In the genomic region with DNA sequence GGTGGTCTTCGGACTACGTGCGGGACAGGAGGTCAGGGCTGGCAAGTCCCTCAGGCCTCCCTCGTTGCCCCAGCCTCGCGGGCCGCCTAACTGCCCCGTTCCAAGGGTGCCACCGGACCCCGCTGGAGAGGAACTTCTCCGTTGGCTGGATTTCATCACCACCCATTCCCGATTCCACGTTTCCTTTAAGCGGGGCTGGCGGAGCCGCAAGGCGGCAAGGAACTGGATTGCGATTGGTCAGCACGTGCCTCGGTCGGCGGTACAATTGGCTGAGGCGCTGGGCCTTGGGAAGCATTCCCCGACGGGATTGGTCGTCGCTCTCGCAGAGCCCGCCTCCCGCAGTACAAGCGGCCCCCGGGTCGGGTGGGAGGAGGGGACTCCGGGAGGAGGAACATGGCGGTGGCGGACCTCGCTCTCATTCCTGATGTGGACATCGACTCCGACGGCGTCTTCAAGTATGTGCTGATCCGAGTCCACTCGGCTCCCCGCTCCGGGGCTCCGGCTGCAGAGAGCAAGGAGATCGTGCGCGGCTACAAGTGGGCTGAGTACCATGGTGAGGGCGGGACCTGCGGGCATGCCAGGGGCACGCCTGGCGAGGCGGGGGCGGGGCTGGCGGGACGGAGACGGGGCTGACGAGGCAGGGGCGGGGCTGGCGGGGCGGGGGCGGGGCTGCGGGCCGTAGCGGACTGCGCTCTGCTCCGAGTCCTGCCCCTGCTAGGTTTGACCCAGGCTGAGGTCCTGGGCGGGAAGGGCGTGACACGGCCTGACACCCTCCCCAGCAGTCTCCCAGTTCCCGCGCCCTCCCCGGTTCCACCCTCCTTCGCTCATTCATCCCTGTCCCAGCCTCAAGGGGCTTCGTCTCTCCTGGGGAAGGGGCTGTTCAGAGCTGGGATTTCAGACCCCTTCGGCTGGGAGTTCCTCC, we compare ENCODE assay signal across 1 cellular context.
A peak's percentile ranks its signal among the peaks of the same experiment; 100 is the strongest.
TF ChIP-seq lines count a peak whose summit lies in the region.

A gene (plus strand): TSS at position 372 of the 922 bp plus-strand sequence. CDS start 22 bp downstream, at position 394.

TF ChIP-seq in K562, 482 proteins besides CTCF, POLR2A, EP300 and RAD21 (continued from another document and continues in another):
- TF ChIP-seq, protein P1, sequence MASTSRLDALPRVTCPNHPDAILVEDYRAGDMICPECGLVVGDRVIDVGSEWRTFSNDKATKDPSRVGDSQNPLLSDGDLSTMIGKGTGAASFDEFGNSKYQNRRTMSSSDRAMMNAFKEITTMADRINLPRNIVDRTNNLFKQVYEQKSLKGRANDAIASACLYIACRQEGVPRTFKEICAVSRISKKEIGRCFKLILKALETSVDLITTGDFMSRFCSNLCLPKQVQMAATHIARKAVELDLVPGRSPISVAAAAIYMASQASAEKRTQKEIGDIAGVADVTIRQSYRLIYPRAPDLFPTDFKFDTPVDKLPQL (IDR thresholded peaks at IDR 0.05; ENCODE audit: extremely low read depth, insufficient read length): no peak
- TF ChIP-seq TAL1 (IDR thresholded peaks at IDR 0.05) (no peak), NFYB (IDR thresholded peaks at IDR 0.05; ENCODE audit: extremely low read depth, insufficient read length) (peak; percentile 90), PHF20 (IDR thresholded peaks at IDR 0.05; ENCODE audit: partially characterized antibody) (no peak), ZNF175 (CRISPR knock-in tag; IDR thresholded peaks at IDR 0.05; ENCODE audit: low read depth) (no peak), TSC22D4 (tag; IDR thresholded peaks at IDR 0.05) (no peak), ELF4 (CRISPR knock-in tag; IDR thresholded peaks at IDR 0.05) (peak; percentile 79), ELF2 (CRISPR knock-in tag; IDR thresholded peaks at IDR 0.05) (peak; percentile 65; the same call in 1 of the 2 replicates), SMC3 (conservative IDR thresholded peaks at IDR 0.05; ENCODE audit: insufficient read depth, low read depth, low read length) (no peak), SMAD2 (IDR thresholded peaks at IDR 0.05; ENCODE audit: low read depth, low read length) (no peak), SMARCB1 (IDR thresholded peaks at IDR 0.05; ENCODE audit: insufficient read length, low read depth) (no peak), JUNB (CRISPR knock-in tag; conservative IDR thresholded peaks at IDR 0.05) (no peak), ZNF165 (CRISPR knock-in tag; IDR thresholded peaks at IDR 0.05; ENCODE audit: borderline replicate concordance) (no peak), HDAC6 (IDR thresholded peaks at IDR 0.05; ENCODE audit: low read depth, low read length) (no peak), NR2C1 (IDR thresholded peaks at IDR 0.05) (no peak), NR2C1 (tag; IDR thresholded peaks at IDR 0.05) (no peak), CBX3 (IDR thresholded peaks at IDR 0.05; ENCODE audit: borderline replicate concordance in 1 of 2, low read length in 2 of 2) (no peak), TCF3 (CRISPR knock-in tag; IDR thresholded peaks at IDR 0.05) (no peak), ZNF253 (CRISPR knock-in tag; conservative IDR thresholded peaks at IDR 0.05) (no peak), NUFIP1 (IDR thresholded peaks at IDR 0.05; ENCODE audit: partially characterized antibody) (no peak), FOXP1 (CRISPR knock-in tag; IDR thresholded peaks at IDR 0.05) (no peak; the same call in 1 of the 2 replicates), FOXA1 (IDR thresholded peaks at IDR 0.05; ENCODE audit: borderline replicate concordance) (no peak), ZNF77 (CRISPR knock-in tag; IDR thresholded peaks at IDR 0.05) (no peak), STAT5A (IDR thresholded peaks at IDR 0.05; ENCODE audit: borderline replicate concordance, low read length) (no peak)
- TF ChIP-seq, protein P2, sequence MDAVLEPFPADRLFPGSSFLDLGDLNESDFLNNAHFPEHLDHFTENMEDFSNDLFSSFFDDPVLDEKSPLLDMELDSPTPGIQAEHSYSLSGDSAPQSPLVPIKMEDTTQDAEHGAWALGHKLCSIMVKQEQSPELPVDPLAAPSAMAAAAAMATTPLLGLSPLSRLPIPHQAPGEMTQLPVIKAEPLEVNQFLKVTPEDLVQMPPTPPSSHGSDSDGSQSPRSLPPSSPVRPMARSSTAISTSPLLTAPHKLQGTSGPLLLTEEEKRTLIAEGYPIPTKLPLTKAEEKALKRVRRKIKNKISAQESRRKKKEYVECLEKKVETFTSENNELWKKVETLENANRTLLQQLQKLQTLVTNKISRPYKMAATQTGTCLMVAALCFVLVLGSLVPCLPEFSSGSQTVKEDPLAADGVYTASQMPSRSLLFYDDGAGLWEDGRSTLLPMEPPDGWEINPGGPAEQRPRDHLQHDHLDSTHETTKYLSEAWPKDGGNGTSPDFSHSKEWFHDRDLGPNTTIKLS (IDR thresholded peaks at IDR 0.05; ENCODE audit: borderline replicate concordance, low read depth): peak; percentile 90
- TF ChIP-seq, protein P3, sequence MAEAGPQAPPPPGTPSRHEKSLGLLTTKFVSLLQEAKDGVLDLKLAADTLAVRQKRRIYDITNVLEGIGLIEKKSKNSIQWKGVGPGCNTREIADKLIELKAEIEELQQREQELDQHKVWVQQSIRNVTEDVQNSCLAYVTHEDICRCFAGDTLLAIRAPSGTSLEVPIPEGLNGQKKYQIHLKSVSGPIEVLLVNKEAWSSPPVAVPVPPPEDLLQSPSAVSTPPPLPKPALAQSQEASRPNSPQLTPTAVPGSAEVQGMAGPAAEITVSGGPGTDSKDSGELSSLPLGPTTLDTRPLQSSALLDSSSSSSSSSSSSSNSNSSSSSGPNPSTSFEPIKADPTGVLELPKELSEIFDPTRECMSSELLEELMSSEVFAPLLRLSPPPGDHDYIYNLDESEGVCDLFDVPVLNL (CRISPR knock-in tag; IDR thresholded peaks at IDR 0.05; ENCODE audit: low read depth): 0 out of 2 replicates have a peak, but pooled peaks have one; percentile 32
- TF ChIP-seq, protein P4, sequence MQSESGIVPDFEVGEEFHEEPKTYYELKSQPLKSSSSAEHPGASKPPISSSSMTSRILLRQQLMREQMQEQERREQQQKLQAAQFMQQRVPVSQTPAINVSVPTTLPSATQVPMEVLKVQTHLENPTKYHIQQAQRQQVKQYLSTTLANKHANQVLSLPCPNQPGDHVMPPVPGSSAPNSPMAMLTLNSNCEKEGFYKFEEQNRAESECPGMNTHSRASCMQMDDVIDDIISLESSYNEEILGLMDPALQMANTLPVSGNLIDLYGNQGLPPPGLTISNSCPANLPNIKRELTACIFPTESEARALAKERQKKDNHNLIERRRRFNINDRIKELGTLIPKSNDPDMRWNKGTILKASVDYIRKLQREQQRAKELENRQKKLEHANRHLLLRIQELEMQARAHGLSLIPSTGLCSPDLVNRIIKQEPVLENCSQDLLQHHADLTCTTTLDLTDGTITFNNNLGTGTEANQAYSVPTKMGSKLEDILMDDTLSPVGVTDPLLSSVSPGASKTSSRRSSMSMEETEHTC (IDR thresholded peaks at IDR 0.05): no peak
- TF ChIP-seq, protein P5, sequence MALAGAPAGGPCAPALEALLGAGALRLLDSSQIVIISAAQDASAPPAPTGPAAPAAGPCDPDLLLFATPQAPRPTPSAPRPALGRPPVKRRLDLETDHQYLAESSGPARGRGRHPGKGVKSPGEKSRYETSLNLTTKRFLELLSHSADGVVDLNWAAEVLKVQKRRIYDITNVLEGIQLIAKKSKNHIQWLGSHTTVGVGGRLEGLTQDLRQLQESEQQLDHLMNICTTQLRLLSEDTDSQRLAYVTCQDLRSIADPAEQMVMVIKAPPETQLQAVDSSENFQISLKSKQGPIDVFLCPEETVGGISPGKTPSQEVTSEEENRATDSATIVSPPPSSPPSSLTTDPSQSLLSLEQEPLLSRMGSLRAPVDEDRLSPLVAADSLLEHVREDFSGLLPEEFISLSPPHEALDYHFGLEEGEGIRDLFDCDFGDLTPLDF (CRISPR knock-in tag; IDR thresholded peaks at IDR 0.05): no peak
- TF ChIP-seq, protein P6, sequence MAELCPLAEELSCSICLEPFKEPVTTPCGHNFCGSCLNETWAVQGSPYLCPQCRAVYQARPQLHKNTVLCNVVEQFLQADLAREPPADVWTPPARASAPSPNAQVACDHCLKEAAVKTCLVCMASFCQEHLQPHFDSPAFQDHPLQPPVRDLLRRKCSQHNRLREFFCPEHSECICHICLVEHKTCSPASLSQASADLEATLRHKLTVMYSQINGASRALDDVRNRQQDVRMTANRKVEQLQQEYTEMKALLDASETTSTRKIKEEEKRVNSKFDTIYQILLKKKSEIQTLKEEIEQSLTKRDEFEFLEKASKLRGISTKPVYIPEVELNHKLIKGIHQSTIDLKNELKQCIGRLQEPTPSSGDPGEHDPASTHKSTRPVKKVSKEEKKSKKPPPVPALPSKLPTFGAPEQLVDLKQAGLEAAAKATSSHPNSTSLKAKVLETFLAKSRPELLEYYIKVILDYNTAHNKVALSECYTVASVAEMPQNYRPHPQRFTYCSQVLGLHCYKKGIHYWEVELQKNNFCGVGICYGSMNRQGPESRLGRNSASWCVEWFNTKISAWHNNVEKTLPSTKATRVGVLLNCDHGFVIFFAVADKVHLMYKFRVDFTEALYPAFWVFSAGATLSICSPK (IDR thresholded peaks at IDR 0.05; ENCODE audit: borderline replicate concordance): no peak
- TF ChIP-seq, protein P7, sequence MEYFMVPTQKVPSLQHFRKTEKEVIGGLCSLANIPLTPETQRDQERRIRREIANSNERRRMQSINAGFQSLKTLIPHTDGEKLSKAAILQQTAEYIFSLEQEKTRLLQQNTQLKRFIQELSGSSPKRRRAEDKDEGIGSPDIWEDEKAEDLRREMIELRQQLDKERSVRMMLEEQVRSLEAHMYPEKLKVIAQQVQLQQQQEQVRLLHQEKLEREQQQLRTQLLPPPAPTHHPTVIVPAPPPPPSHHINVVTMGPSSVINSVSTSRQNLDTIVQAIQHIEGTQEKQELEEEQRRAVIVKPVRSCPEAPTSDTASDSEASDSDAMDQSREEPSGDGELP (CRISPR knock-in tag; IDR thresholded peaks at IDR 0.05; ENCODE audit: borderline replicate concordance): peak; percentile 56
- TF ChIP-seq, protein P8, sequence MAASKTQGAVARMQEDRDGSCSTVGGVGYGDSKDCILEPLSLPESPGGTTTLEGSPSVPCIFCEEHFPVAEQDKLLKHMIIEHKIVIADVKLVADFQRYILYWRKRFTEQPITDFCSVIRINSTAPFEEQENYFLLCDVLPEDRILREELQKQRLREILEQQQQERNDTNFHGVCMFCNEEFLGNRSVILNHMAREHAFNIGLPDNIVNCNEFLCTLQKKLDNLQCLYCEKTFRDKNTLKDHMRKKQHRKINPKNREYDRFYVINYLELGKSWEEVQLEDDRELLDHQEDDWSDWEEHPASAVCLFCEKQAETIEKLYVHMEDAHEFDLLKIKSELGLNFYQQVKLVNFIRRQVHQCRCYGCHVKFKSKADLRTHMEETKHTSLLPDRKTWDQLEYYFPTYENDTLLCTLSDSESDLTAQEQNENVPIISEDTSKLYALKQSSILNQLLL (CRISPR knock-in tag; IDR thresholded peaks at IDR 0.05; ENCODE audit: borderline replicate concordance): no peak
- TF ChIP-seq, protein P9, sequence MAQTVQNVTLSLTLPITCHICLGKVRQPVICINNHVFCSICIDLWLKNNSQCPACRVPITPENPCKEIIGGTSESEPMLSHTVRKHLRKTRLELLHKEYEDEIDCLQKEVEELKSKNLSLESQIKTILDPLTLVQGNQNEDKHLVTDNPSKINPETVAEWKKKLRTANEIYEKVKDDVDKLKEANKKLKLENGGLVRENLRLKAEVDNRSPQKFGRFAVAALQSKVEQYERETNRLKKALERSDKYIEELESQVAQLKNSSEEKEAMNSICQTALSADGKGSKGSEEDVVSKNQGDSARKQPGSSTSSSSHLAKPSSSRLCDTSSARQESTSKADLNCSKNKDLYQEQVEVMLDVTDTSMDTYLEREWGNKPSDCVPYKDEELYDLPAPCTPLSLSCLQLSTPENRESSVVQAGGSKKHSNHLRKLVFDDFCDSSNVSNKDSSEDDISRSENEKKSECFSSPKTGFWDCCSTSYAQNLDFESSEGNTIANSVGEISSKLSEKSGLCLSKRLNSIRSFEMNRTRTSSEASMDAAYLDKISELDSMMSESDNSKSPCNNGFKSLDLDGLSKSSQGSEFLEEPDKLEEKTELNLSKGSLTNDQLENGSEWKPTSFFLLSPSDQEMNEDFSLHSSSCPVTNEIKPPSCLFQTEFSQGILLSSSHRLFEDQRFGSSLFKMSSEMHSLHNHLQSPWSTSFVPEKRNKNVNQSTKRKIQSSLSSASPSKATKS (CRISPR knock-in tag; IDR thresholded peaks at IDR 0.05): no peak
- TF ChIP-seq, protein P10, sequence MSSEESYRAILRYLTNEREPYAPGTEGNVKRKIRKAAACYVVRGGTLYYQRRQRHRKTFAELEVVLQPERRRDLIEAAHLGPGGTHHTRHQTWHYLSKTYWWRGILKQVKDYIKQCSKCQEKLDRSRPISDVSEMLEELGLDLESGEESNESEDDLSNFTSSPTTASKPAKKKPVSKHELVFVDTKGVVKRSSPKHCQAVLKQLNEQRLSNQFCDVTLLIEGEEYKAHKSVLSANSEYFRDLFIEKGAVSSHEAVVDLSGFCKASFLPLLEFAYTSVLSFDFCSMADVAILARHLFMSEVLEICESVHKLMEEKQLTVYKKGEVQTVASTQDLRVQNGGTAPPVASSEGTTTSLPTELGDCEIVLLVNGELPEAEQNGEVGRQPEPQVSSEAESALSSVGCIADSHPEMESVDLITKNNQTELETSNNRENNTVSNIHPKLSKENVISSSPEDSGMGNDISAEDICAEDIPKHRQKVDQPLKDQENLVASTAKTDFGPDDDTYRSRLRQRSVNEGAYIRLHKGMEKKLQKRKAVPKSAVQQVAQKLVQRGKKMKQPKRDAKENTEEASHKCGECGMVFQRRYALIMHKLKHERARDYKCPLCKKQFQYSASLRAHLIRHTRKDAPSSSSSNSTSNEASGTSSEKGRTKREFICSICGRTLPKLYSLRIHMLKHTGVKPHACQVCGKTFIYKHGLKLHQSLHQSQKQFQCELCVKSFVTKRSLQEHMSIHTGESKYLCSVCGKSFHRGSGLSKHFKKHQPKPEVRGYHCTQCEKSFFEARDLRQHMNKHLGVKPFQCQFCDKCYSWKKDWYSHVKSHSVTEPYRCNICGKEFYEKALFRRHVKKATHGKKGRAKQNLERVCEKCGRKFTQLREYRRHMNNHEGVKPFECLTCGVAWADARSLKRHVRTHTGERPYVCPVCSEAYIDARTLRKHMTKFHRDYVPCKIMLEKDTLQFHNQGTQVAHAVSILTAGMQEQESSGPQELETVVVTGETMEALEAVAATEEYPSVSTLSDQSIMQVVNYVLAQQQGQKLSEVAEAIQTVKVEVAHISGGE (CRISPR knock-in tag; IDR thresholded peaks at IDR 0.05): peak in 1 of 3 experiments; percentile 55; a peak in 1 of 6 replicates
- TF ChIP-seq, protein P11, sequence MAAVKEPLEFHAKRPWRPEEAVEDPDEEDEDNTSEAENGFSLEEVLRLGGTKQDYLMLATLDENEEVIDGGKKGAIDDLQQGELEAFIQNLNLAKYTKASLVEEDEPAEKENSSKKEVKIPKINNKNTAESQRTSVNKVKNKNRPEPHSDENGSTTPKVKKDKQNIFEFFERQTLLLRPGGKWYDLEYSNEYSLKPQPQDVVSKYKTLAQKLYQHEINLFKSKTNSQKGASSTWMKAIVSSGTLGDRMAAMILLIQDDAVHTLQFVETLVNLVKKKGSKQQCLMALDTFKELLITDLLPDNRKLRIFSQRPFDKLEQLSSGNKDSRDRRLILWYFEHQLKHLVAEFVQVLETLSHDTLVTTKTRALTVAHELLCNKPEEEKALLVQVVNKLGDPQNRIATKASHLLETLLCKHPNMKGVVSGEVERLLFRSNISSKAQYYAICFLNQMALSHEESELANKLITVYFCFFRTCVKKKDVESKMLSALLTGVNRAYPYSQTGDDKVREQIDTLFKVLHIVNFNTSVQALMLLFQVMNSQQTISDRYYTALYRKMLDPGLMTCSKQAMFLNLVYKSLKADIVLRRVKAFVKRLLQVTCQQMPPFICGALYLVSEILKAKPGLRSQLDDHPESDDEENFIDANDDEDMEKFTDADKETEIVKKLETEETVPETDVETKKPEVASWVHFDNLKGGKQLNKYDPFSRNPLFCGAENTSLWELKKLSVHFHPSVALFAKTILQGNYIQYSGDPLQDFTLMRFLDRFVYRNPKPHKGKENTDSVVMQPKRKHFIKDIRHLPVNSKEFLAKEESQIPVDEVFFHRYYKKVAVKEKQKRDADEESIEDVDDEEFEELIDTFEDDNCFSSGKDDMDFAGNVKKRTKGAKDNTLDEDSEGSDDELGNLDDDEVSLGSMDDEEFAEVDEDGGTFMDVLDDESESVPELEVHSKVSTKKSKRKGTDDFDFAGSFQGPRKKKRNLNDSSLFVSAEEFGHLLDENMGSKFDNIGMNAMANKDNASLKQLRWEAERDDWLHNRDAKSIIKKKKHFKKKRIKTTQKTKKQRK (IDR thresholded peaks at IDR 0.05; ENCODE audit: borderline replicate concordance, low read depth, low read length): no peak
